16 cellular contexts compared by ENCODE assay signal in genomic region chr3:78863294-78864203, GRCh38.
DNase-seq lines count a peak whose midpoint lies in the region; ATAC-seq and TF ChIP-seq lines count a peak whose summit lies in the region.
"Had no signal": no experiment of that assay in that cellular context is flagged by ENCODE, and none has a peak within 500 bp of the region (broad histone marks: within the 10 kb centered on the region; RNA-seq: fewer than 3 reads in every experiment).

No MANE protein-coding gene starts in this region.

- H3K9ac ChIP-seq in endodermal cell (ENCODE audit: extremely low read depth, low read length, poor library complexity, severe bottlenecking), result no peak overlapping the region
- no peak overlapping the region for H3K9ac ChIP-seq in colonic mucosa (ENCODE audit: low read depth in 2 of 2, low read length in 2 of 2)

- CTCF ChIA-PET in HEK293 (lab: Yijun Ruan, JAX), result interaction anchor here (0.7 kb wide), 1 partner anchor 125 kb away, joined by 4 read pairs; no protein-coding TSS in a partner anchor

- H3K9me3 ChIP-seq in HEK293 (ENCODE audit: control insufficient read depth, insufficient read depth, low read depth, low read length), result no peaks in the 10 kb centered on the region
- H3K9me3 ChIP-seq in endodermal cell (ENCODE audit: control insufficient read depth, low read length), result no peaks in the 10 kb centered on the region
- H3K9me3 ChIP-seq in effector memory CD4-positive, alpha-beta T cell (ENCODE audit: control insufficient read depth, low read length), result no peaks in the 10 kb centered on the region
- H3K9me3 ChIP-seq in colonic mucosa, result no peaks in the 10 kb centered on the region
- H3K9me3 ChIP-seq in ascending aorta, result no peaks in the 10 kb centered on the region
- H3K9me3 ChIP-seq: A549, BE2C had no signal

- H3K4me3 Mint-ChIP-seq in endodermal cell, result no peak overlapping the region
- H3K4me3 Mint-ChIP-seq: CD4-positive, alpha-beta memory T cell; H9; HFFc6 had no signal

- intact Hi-C loops in left colon (cut with DNase I, micrococcal nuclease), result no loop called here
- intact Hi-C loops in colonic mucosa (cut with DNase I), result no loop called here
- intact Hi-C loops in ascending aorta (cut with DNase I), result no loop called here

- no peak overlapping the region for H3K4me3 ChIP-seq in HEK293 (ENCODE audit: low read depth, low read length)
- no peak overlapping the region for H3K4me3 ChIP-seq in endodermal cell (ENCODE audit: low read length)
- no peak overlapping the region for H3K4me3 ChIP-seq in effector memory CD4-positive, alpha-beta T cell (ENCODE audit: insufficient read depth, low read depth, low read length, poor library complexity, severe bottlenecking)
- H3K4me3 ChIP-seq in colonic mucosa, result no peak overlapping the region
- no peak overlapping the region for H3K4me3 ChIP-seq in ascending aorta
- H3K4me3 ChIP-seq: A549 had no signal

- no peaks in the 10 kb centered on the region for H3K27me3 Mint-ChIP-seq in endodermal cell (ENCODE audit: insufficient read depth)
- H3K27me3 Mint-ChIP-seq: CD4-positive, alpha-beta memory T cell had no signal

- no peak overlapping the region for H3K27ac ChIP-seq in HEK293 (ENCODE audit: extremely low read depth, low read depth, low read length)
- H3K27ac ChIP-seq in endodermal cell (ENCODE audit: low read depth, low read length), result no peak overlapping the region
- H3K27ac ChIP-seq in effector memory CD4-positive, alpha-beta T cell (ENCODE audit: insufficient read depth, low read length, poor library complexity, severe bottlenecking), result no peak overlapping the region
- H3K27ac ChIP-seq in colonic mucosa, result no peak overlapping the region
- H3K27ac ChIP-seq in ascending aorta, result no peak overlapping the region
- H3K27ac ChIP-seq: A549, C4-2B, HL-60 had no signal

- peak overlapping the region; percentile 2 for H3K27ac Mint-ChIP-seq in endodermal cell
- H3K27ac Mint-ChIP-seq: CD4-positive, alpha-beta memory T cell; HFFc6 had no signal

- WGBS in endodermal cell (ENCODE audit: insufficient coverage in 1 of 2, insufficient read length in 1 of 2), 2 experiments, result 61 to 73% methylated on average over 3 to 5 of the region's 5 CpGs

- H3K36me3 ChIP-seq in HEK293 (ENCODE audit: control insufficient read depth in 2 of 2, insufficient read depth in 1 of 2, low read length in 2 of 2), result no peaks in the 10 kb centered on the region
- no peaks in the 10 kb centered on the region for H3K36me3 ChIP-seq in endodermal cell (ENCODE audit: control insufficient read depth, insufficient read depth, low read length)
- H3K36me3 ChIP-seq in effector memory CD4-positive, alpha-beta T cell (ENCODE audit: control insufficient read depth, insufficient read depth, low read length), result no peaks in the 10 kb centered on the region
- no peaks in the 10 kb centered on the region for H3K36me3 ChIP-seq in colonic mucosa
- no peaks in the 10 kb centered on the region for H3K36me3 ChIP-seq in ascending aorta
- H3K36me3 ChIP-seq: BE2C had no signal

- ATAC-seq in left colon (peak; percentile 88), GM21528 (IDR thresholded peaks at IDR 0.05; ENCODE audit: low FRiP score, unreplicated experiment) (no peak)
- ATAC-seq: A549 had no signal

- POLR2A ChIA-PET in HEK293 (lab: Yijun Ruan, JAX), result no interaction called here

- no peaks in the 10 kb centered on the region for H3K36me3 Mint-ChIP-seq in endodermal cell (ENCODE audit: low read depth)
- H3K36me3 Mint-ChIP-seq: CD4-positive, alpha-beta memory T cell had no signal

- DNase-seq in endodermal cell, result peak; percentile 80
- DNase-seq in left colon, result no peak
- no peak for DNase-seq in effector memory CD4-positive, alpha-beta T cell
- no peak for DNase-seq in colonic mucosa
- DNase-seq in ascending aorta (ENCODE audit: low spot score in 2 of 2), result no peak
- DNase-seq: BE2C; CD4-positive, alpha-beta memory T cell; DMS79; GOT3; H9; HFFc6 had no signal

- peaks cover 20% of the 10 kb centered on the region for H3K4me1 Mint-ChIP-seq in endodermal cell
- H3K4me1 Mint-ChIP-seq: CD4-positive, alpha-beta memory T cell had no signal

- H3K4me1 ChIP-seq in HEK293 (ENCODE audit: control insufficient read depth, insufficient read depth, low read length) (peaks cover 2% of the 10 kb centered on the region; the same call in 1 of the 2 replicates), endodermal cell (ENCODE audit: control insufficient read depth, insufficient read depth, low read length) (no peaks in the 10 kb centered on the region), colonic mucosa (no peaks in the 10 kb centered on the region), ascending aorta (no peaks in the 10 kb centered on the region)
- H3K4me1 ChIP-seq in effector memory CD4-positive, alpha-beta T cell (ENCODE audit: control insufficient read depth, insufficient read depth, low read length, poor library complexity, severe bottlenecking), result no peaks in the 10 kb centered on the region

- no peak for TF ChIP-seq CTCF in HEK293 (tag by site-specific recombination; IDR thresholded peaks at IDR 0.05)
- TF ChIP-seq CTCF in endodermal cell (conservative IDR thresholded peaks at IDR 0.05), result no peak
- no peak for TF ChIP-seq CTCF in colonic mucosa (IDR thresholded peaks at IDR 0.05)
- TF ChIP-seq CTCF in ascending aorta (IDR thresholded peaks at IDR 0.05), result no peak

- H3K27me3 ChIP-seq in endodermal cell (ENCODE audit: control insufficient read depth, insufficient read depth, low read length, poor library complexity, severe bottlenecking) (no peaks in the 10 kb centered on the region), colonic mucosa (no peaks in the 10 kb centered on the region), ascending aorta (no peaks in the 10 kb centered on the region)
- H3K27me3 ChIP-seq in effector memory CD4-positive, alpha-beta T cell (replicated peaks; ENCODE audit: control insufficient read depth, insufficient read depth, low read length, poor library complexity, severe bottlenecking), result no peaks in the 10 kb centered on the region
- H3K27me3 ChIP-seq: BE2C had no signal

- H3K9me3 Mint-ChIP-seq in endodermal cell, result no peaks in the 10 kb centered on the region
- H3K9me3 Mint-ChIP-seq: H9, HFFc6 had no signal

TF ChIP-seq in HEK293, 187 proteins besides CTCF, POLR2A, EP300 and RAD21 (continues in another document):
- TF ChIP-seq ZNF416 (tag by site-specific recombination; IDR thresholded peaks at IDR 0.05) (no peak), ZNF341 (tag by site-specific recombination; IDR thresholded peaks at IDR 0.05; ENCODE audit: low read depth) (no peak), ZNF398 (tag by site-specific recombination; IDR thresholded peaks at IDR 0.05) (no peak), YY1 (tag by site-specific recombination; IDR thresholded peaks at IDR 0.05) (no peak), TSHZ1 (tag by site-specific recombination; IDR thresholded peaks at IDR 0.05; ENCODE audit: borderline replicate concordance) (peak; percentile 43; the same call in 1 of the 2 replicates), BCL11B (tag by site-specific recombination; IDR thresholded peaks at IDR 0.05; ENCODE audit: low read depth) (0 out of 2 replicates have a peak, but pooled peaks have one; percentile 39), ZNF785 (tag by site-specific recombination; IDR thresholded peaks at IDR 0.05) (no peak), ZSCAN16 (tag by site-specific recombination; IDR thresholded peaks at IDR 0.05) (no peak), ZNF311 (tag by site-specific recombination; IDR thresholded peaks at IDR 0.05; ENCODE audit: borderline replicate concordance) (no peak), WT1 (tag by site-specific recombination; IDR thresholded peaks at IDR 0.05) (peak; percentile 89), SCRT2 (tag by site-specific recombination; IDR thresholded peaks at IDR 0.05) (peak; percentile 85)
